8 cellular contexts compared by ENCODE assay signal in the genomic region with DNA sequence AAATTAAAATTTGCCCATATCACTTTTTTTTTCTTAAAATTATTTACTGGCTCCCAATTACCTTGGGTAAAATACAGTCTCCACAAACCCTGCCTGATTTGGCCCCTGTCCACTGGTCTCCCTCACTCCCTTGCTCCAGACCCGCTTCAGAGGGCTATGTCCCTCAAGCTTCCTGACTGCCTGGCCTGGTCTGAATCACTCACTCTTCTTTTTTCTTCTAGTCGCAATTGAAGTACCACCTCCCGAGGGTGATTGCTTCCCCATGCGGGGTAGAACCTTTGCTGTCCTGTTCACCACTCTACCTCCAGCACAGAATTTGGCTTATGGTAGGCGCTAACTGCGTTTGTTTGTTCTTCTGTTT. TPM values are rescaled to one million over a fixed set of nuclear protein-coding genes. Genes with fewer than 3 reads are reported as not detected.
A peak's percentile ranks its signal among the peaks of the same experiment; 100 is the strongest.
DNase-seq lines count a peak whose midpoint lies in the region; FAIRE-seq and TF ChIP-seq lines count a peak whose summit lies in the region.

No MANE protein-coding gene starts in this region.

- DNase-seq in SJCRH30 (no peak), fibroblast of peridontal ligament (ENCODE audit: extremely low read depth) (peak; percentile 12), sigmoid colon (no peak), hepatic stellate cell (ENCODE audit: low spot score) (no peak), D721Med (ENCODE audit: insufficient read length, low spot score) (no peak)
- no peak for DNase-seq in central memory CD4-positive, alpha-beta T cell
- DNase-seq in activated effector memory CD4-positive, alpha-beta T cell treated with anti-CD3 and anti-CD28 coated beads, Interleukin-2, amount 50 U/mL, for 16 hours: no peak

- H3K9me3 ChIP-seq in SJCRH30 (replicated peaks): no peaks in the 10 kb centered on the region
- no peaks in the 10 kb centered on the region for H3K9me3 ChIP-seq in sigmoid colon

- no peak for TF ChIP-seq POLR2A in sigmoid colon (IDR thresholded peaks at IDR 0.05)

- peaks cover 5% of the 10 kb centered on the region; the same call in 1 of the 2 replicates for H3K4me1 ChIP-seq in SJCRH30
- peaks cover 0 to 15% (median 15%) of the 10 kb centered on the region in 4 donors for H3K4me1 ChIP-seq in sigmoid colon

- no peak for FAIRE-seq in D721Med (lab: Jason Lieb, UNC)

- TF ChIP-seq EP300 in sigmoid colon (IDR thresholded peaks at IDR 0.05): no peak

- H3K27me3 ChIP-seq in SJCRH30 (no peaks in the 10 kb centered on the region), sigmoid colon (no peaks in the 10 kb centered on the region)

- TF ChIP-seq CTCF in sigmoid colon (IDR thresholded peaks at IDR 0.05) (no peak), D721Med (IDR thresholded peaks at IDR 0.05; ENCODE audit: insufficient read depth, missing control alignments) (no peak)

- H3K27ac ChIP-seq in SJCRH30: peak overlapping the region; percentile 72
- H3K27ac ChIP-seq in sigmoid colon: peak overlapping the region; percentile 84 to 92 (median 88)

- no peaks in the 10 kb centered on the region for H3K36me3 ChIP-seq in SJCRH30
- H3K36me3 ChIP-seq in sigmoid colon: peaks cover 0 to 12% (median 0%) of the 10 kb centered on the region in 4 donors

- 7 to 29% methylated on average over 6 of the region's 6 CpGs for WGBS in sigmoid colon, 2 donors

- intact Hi-C loops in sigmoid colon (cut with DNase I): loop anchor here (5.0 kb wide), 2 partner anchors 44 to 64 kb away; partner anchors contain the start of gene MIEN1

- H3K4me3 ChIP-seq in GM08714 (ENCODE audit: low read length) (peak overlapping the region; percentile 88), SJCRH30 (peak overlapping the region; percentile 65), sigmoid colon (peak overlapping the region; percentile 62 to 71 (median 66))

RNA-seq across cellular contexts. Expression of gene PGAP3, which starts 0.6 kb away (rescaled TPM):
- 1.9 and 3.1 TPM in 2 replicates for total RNA-seq in SJCRH30 (2014; rRNA removed; shearing (Covaris generic))
- 10 to 100 TPM in 1 of 4 donors, 1 to 10 TPM in 3; 6.9 to 12.1 (median 8.2) TPM for total RNA-seq in sigmoid colon
- 10 to 100 TPM in 1 of 3 donors, 1 to 10 TPM in 2; 7.2 to 29.6 (median 8.4) TPM for polyA plus RNA-seq in sigmoid colon

RNA-seq across cellular contexts. Expression of gene ERBB2, which starts 11.4 kb away (rescaled TPM):
- total RNA-seq in SJCRH30 (2014; rRNA removed; shearing (Covaris generic)): 8.7 and 9.1 TPM in 2 replicates
- total RNA-seq in sigmoid colon: 10 to 100 TPM; 16.9 to 26.3 (median 22.5) TPM
- 10 to 100 TPM; 11.8 to 58.9 (median 21.0) TPM for polyA plus RNA-seq in sigmoid colon

RNA-seq across cellular contexts. Expression of gene PNMT, which starts 20.2 kb away (rescaled TPM):
- 0.71 TPM in 1 of 2 replicates, not detected in the other for total RNA-seq in SJCRH30 (2014; rRNA removed; shearing (Covaris generic))
- total RNA-seq in sigmoid colon: 1 to 10 TPM; 2.8 to 5.4 (median 5.1) TPM
- polyA plus RNA-seq in sigmoid colon: 1 to 10 TPM; 1.2 to 2.4 (median 1.8) TPM

RNA-seq across cellular contexts. Expression of gene TCAP, which starts 23.3 kb away (rescaled TPM):
- total RNA-seq in SJCRH30 (2014; rRNA removed; shearing (Covaris generic)): 0.53 and 0.73 TPM in 2 replicates
- total RNA-seq in sigmoid colon: under 1 TPM in 3 of 4 donors, not detected in 1; 0.49 to 0.71 (median 0.68) TPM
- polyA plus RNA-seq in sigmoid colon: 1 to 10 TPM; 1.4 to 3.5 (median 3.0) TPM

RNA-seq across cellular contexts. Expression of gene MIEN1, which starts 41.9 kb away (rescaled TPM):
- 23.6 and 25.8 TPM in 2 replicates for total RNA-seq in SJCRH30 (2014; rRNA removed; shearing (Covaris generic))
- total RNA-seq in sigmoid colon: 10 to 100 TPM; 52.4 to 65.5 (median 54.8) TPM
- polyA plus RNA-seq in sigmoid colon: 100 to 1,000 TPM in 2 of 3 donors, 10 to 100 TPM in 1; 86.3 to 226 (median 195) TPM
